8 cellular contexts compared by ENCODE assay signal in the genomic region with DNA sequence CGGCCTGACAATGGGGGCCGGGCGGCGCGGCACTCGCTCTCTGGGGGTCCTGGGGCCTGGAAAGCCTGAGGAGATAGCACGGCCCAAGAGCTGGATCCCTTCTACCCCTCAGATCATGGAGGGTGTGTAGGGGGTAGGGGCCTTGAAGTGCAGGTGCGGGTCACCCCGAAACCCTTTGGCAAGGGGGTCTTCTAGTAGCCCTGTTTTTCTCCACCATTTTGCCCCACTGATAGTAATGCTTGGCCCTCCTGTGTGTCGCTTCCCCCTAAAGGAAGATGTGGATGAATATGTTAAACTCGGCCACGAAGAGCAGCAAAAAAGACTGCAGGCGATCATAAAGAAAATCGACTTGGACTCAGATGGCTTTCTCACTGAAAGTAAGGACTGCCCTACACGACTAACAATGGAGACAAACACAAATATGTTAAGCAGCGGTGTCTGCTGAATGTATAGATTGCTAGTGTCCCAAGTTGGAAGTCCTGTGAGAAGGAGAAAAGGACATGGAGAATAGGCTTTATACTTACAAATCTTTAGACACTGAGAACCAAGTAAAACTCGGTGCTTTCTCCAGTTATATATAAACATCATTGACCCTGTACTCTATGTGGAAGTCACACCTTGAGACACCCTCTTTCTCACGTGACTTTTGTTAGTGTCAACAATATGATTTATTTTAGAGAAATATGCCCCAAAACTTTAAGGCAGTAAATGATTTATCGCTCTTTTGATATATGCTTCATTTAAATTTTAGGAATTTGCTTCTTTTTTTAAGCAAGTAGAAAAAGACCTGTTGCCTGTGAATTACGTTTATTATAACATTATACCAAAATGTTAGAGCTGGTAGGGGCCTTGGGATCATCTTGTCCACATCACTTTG. TPM values are rescaled to one million over a fixed set of nuclear protein-coding genes. Genes with fewer than 3 reads are reported as not detected.
DNase-seq lines count a peak whose midpoint lies in the region; TF ChIP-seq lines count a peak whose summit lies in the region.

No MANE protein-coding gene starts in this region.

- H3K4me1 ChIP-seq in HAP-1 (peaks cover 45% of the 10 kb centered on the region), sigmoid colon (peaks cover 0 to 14% (median 7%) of the 10 kb centered on the region in 4 donors)

- no peak for TF ChIP-seq EP300 in sigmoid colon (IDR thresholded peaks at IDR 0.05)

- H3K4me3 ChIP-seq in HAP-1: peak overlapping the region; percentile 51
- H3K4me3 ChIP-seq in fibroblast of villous mesenchyme (ENCODE audit: low read depth, low read length): peak overlapping the region; percentile 79
- H3K4me3 ChIP-seq in sigmoid colon: peak overlapping the region; percentile 48 to 91 (median 76)

- DNase-seq in HAP-1 (ENCODE audit: low spot score in 2 of 2) (peak in 1 of 2 experiments; percentile 52), fibroblast of villous mesenchyme (ENCODE audit: low read depth) (peak; percentile 10), sigmoid colon (no peak), NCI-H2171 (lab: John Stamatoyannopoulos, UW) (no peak), DMS79 treated with DMSO at 0.1 percent for 48 hours (lab: John Stamatoyannopoulos, UW) (no peak), GM19240 (ENCODE audit: insufficient read length, low spot score) (no peak)

- WGBS in sigmoid colon, 2 donors: 8 to 14% methylated on average over 20 of the region's 20 CpGs

- peak overlapping the region; percentile 90 for H3K27ac ChIP-seq in C4-2B
- peak overlapping the region; percentile 92 for H3K27ac ChIP-seq in VCaP
- H3K27ac ChIP-seq in sigmoid colon: peak overlapping the region; percentile 84 to 93 (median 85)

- no peaks in the 10 kb centered on the region for H3K9me3 ChIP-seq in HAP-1
- no peaks in the 10 kb centered on the region for H3K9me3 ChIP-seq in sigmoid colon

- intact Hi-C loops in sigmoid colon (cut with DNase I): no loop called here

- no peak for TF ChIP-seq POLR2A in sigmoid colon (IDR thresholded peaks at IDR 0.05)

- H3K27me3 ChIP-seq in HAP-1 (ENCODE audit: low read depth) (no peaks in the 10 kb centered on the region), sigmoid colon (no peaks in the 10 kb centered on the region)

- TF ChIP-seq CTCF in C4-2B (conservative IDR thresholded peaks at IDR 0.05): no peak
- 0 out of 2 replicates have a peak, but pooled peaks have one; percentile 1 for TF ChIP-seq CTCF in VCaP (conservative IDR thresholded peaks at IDR 0.05)
- TF ChIP-seq CTCF in fibroblast of villous mesenchyme (IDR thresholded peaks at IDR 0.05; ENCODE audit: insufficient read depth, low read depth, low read length): no peak
- no peak for TF ChIP-seq CTCF in sigmoid colon (IDR thresholded peaks at IDR 0.05)

- peaks cover 45% of the 10 kb centered on the region for H3K36me3 ChIP-seq in HAP-1 (replicated peaks)
- peaks cover 0 to 31% (median 0%) of the 10 kb centered on the region in 4 donors for H3K36me3 ChIP-seq in sigmoid colon

- in situ Hi-C loops in HAP-1 (cut with MboI; ENCODE audit: low sequenced_read_pairs): no loop called here

RNA-seq across cellular contexts. Expression of a gene that starts 0.8 kb away (rescaled TPM):
- total RNA-seq in fibroblast of villous mesenchyme: 61.8 and 72.1 TPM in 2 replicates
- total RNA-seq in sigmoid colon: 10 to 100 TPM; 45.5 to 62.8 (median 53.7) TPM
- polyA plus RNA-seq in sigmoid colon: 10 to 100 TPM; 12.3 to 30.0 (median 16.2) TPM

RNA-seq across cellular contexts. Expression of a gene that starts 27.2 kb away (rescaled TPM):
- total RNA-seq in fibroblast of villous mesenchyme (6.1 and 9.1 TPM in 2 replicates), sigmoid colon (10 to 100 TPM; 22.5 to 40.7 (median 30.6) TPM)
- polyA plus RNA-seq in sigmoid colon: 10 to 100 TPM in 1 of 3 donors, 1 to 10 TPM in 2; 5.3 to 16.8 (median 8.3) TPM
